ENCODE assay signal across 8 cellular contexts in the genomic region with DNA sequence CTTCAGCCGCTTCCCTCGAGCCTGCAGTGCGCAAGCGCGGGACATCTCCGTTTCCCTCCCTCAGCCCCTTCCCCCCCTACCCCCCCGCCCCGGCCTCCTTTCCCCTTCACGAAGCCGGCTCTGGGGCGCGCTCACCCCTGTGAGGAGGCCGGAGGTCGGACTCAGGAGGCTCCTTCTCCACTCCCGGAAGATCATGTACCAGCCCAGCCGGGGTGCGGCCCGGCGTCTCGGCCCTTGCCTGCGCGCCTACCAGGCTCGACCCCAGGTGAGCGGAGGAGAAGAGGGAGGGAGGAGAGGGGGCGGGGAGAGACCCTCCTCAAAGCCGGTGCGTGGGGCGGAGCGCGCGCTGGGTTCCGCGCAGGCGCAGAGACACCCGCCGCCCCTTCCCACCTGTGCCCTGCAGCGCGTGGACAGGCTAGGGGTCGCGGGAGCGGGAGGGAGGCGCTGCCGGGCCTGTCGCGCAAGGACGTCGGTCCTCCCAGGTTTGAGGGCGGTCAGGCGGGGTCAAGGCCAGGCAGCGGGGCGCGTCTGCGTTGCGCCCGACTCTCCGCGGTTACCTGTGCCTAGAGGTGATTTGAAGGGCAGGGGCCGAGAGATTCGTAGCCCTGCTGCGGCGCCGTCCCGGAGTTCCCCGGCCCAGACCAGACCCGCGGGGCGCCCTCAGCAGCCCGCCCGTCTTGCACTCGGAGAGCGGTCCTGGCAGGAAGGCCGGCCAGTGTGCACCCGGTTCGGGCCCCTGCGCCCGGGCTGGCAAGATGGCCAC. TPM values are rescaled to one million over a fixed set of nuclear protein-coding genes. Genes with fewer than 3 reads are reported as not detected.
A peak's percentile ranks its signal among the peaks of the same experiment; 100 is the strongest.
DNase-seq lines count a peak whose midpoint lies in the region; ATAC-seq and TF ChIP-seq lines count a peak whose summit lies in the region.

A gene with protein sequence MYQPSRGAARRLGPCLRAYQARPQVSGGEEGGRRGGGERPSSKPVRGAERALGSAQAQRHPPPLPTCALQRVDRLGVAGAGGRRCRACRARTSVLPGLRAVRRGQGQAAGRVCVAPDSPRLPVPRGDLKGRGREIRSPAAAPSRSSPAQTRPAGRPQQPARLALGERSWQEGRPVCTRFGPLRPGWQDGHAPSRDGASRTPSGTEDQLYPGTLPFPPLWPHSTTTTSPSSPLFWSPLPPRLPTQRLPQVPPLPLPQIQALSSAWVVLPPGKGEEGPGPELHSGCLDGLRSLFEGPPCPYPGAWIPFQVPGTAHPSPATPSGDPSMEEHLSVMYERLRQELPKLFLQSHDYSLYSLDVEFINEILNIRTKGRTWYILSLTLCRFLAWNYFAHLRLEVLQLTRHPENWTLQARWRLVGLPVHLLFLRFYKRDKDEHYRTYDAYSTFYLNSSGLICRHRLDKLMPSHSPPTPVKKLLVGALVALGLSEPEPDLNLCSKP (plus strand): TSS at position 95 of the 763 bp plus-strand sequence. CDS start 99 bp downstream, at position 194.

- H3K9me2 ChIP-seq in Karpas-422 (replicated peaks; ENCODE audit: insufficient read depth, low read length), result no peaks in the 10 kb centered on the region

- H3K27ac ChIP-seq in Karpas-422 (ENCODE audit: low read length) (peak within 1 kb of the TSS; percentile 79), fibroblast of lung (ENCODE audit: insufficient read depth, low read length) (peak within 1 kb of the TSS; percentile 72)

- H3K79me2 ChIP-seq in Karpas-422 (ENCODE audit: low read length) (peaks cover 54% of the 10 kb centered on the region), fibroblast of lung (ENCODE audit: control insufficient read depth, insufficient read depth, low read length) (peaks cover 11% of the 10 kb centered on the region)

- POLR2A ChIA-PET in naive thymus-derived CD8-positive, alpha-beta T cell (lab: Charles Lee), result interaction anchor here (0.6 to 1.8 kb wide), 9 partner anchors 13 to 184 kb away, joined by 3 to 13 read pairs (median 6); a partner anchor contains a TSS

- H3K4me2 ChIP-seq in Karpas-422 (ENCODE audit: low read depth, low read length, poor library complexity, severe bottlenecking), result peak within 1 kb of the TSS; percentile 89
- H3K4me2 ChIP-seq in fibroblast of lung (ENCODE audit: extremely low read depth, insufficient read depth, low read length), result peak within 1 kb of the TSS; percentile 83

- DNase-seq in DMS53 treated with DMSO at 0.1 percent for 48 hours (lab: John Stamatoyannopoulos, UW; ENCODE audit: unreplicated experiment) (peak; percentile 93), Karpas-422 (peak; percentile 97), RKO (ENCODE audit: low spot score) (peak; percentile 95), fibroblast of lung (ENCODE audit: low read depth in 2 of 2) (peak; percentile 82 to 92)
- DNase-seq in activated T-helper 1 cell treated with anti-CD3 and anti-CD28 coated beads, Interleukin-2, amount 50 U/mL, for 16 hours (ENCODE audit: low read depth in 1 of 2, low spot score in 1 of 2), result peak; percentile 64 to 83
- peak; percentile 47 to 96 (median 88) for DNase-seq in naive thymus-derived CD8-positive, alpha-beta T cell
- DNase-seq in stimulated activated naive CD4-positive, alpha-beta T cell treated with Interleukin-2 at 50 U/mL for 16 hours (lab: John Stamatoyannopoulos, UW), result peak; percentile 93

- H3K27me3 ChIP-seq in Karpas-422 (ENCODE audit: low read length) (no peaks in the 10 kb centered on the region), fibroblast of lung (ENCODE audit: control insufficient read depth, insufficient read depth, low read length) (no peaks in the 10 kb centered on the region)

- peaks cover 1% of the 10 kb centered on the region; the same call in 1 of the 2 replicates for H3K36me3 ChIP-seq in Karpas-422 (ENCODE audit: insufficient read depth, low read length)
- H3K36me3 ChIP-seq in fibroblast of lung (ENCODE audit: control insufficient read depth, insufficient read depth, low read length), result peaks cover 2% of the 10 kb centered on the region

- peak within 1 kb of the TSS; percentile 94 for H2AFZ ChIP-seq in Karpas-422 (ENCODE audit: low read length)
- peak within 1 kb of the TSS; percentile 85 for H2AFZ ChIP-seq in fibroblast of lung (ENCODE audit: low read length)

- peaks cover 0 to 38% (median 4%) of the 10 kb centered on the region in 3 donors for H3K36me3 Mint-ChIP-seq in naive thymus-derived CD8-positive, alpha-beta T cell

- peak within 1 kb of the TSS; percentile 71 to 96 (median 93) for H3K27ac Mint-ChIP-seq in naive thymus-derived CD8-positive, alpha-beta T cell

- no peak for TF ChIP-seq CTCF in fibroblast of lung (conservative IDR thresholded peaks at IDR 0.05 in 1 of 2, IDR thresholded peaks at IDR 0.05 in 1 of 2; ENCODE audit: low read depth in 1 of 2, low read length in 2 of 2)

- peaks cover 19% of the 10 kb centered on the region for H3K4me1 ChIP-seq in Karpas-422 (ENCODE audit: low read length)
- H3K4me1 ChIP-seq in fibroblast of lung (ENCODE audit: control insufficient read depth, extremely low read depth, insufficient read depth, low read length), result peaks cover 4% of the 10 kb centered on the region

- no peaks in the 10 kb centered on the region for H3K9me3 ChIP-seq in Karpas-422 (ENCODE audit: low read length)
- H3K9me3 ChIP-seq in fibroblast of lung (ENCODE audit: control insufficient read depth, insufficient read depth, low read depth, low read length), result no peaks in the 10 kb centered on the region

- H3K9me3 Mint-ChIP-seq in naive thymus-derived CD8-positive, alpha-beta T cell, result no peaks in the 10 kb centered on the region

- H3K9ac ChIP-seq in Karpas-422 (ENCODE audit: low read length) (peak within 1 kb of the TSS; percentile 96), fibroblast of lung (ENCODE audit: insufficient read depth, low read length) (peak within 1 kb of the TSS; percentile 80)

- H3K4me3 Mint-ChIP-seq in naive thymus-derived CD8-positive, alpha-beta T cell, result peak within 1 kb of the TSS; percentile 80 to 93 (median 87)

- peak; percentile 56 for ATAC-seq in GM21825 (IDR thresholded peaks at IDR 0.05; ENCODE audit: unreplicated experiment)
- peak; percentile 79 to 80 for ATAC-seq in naive thymus-derived CD8-positive, alpha-beta T cell

- peaks cover 8% of the 10 kb centered on the region; the same call in 1 of the 2 replicates for H4K20me1 ChIP-seq in Karpas-422 (ENCODE audit: insufficient read depth, low read depth, low read length)
- H4K20me1 ChIP-seq in fibroblast of lung (ENCODE audit: control insufficient read depth, extremely low read depth, insufficient read depth, low read length), result no peaks in the 10 kb centered on the region

- H3K4me3 ChIP-seq in Karpas-422 (ENCODE audit: low read length), result peak within 1 kb of the TSS; percentile 85
- peak within 1 kb of the TSS; percentile 82 to 97 (median 96) for H3K4me3 ChIP-seq in fibroblast of lung (replicated peaks in 1 of 4; ENCODE audit: control extremely low read depth in 1 of 4, insufficient read depth in 1 of 4, low read depth in 3 of 4, low read length in 4 of 4)

- H3K4me1 Mint-ChIP-seq in naive thymus-derived CD8-positive, alpha-beta T cell, result peaks cover 21 to 43% (median 29%) of the 10 kb centered on the region in 4 donors

- no peaks in the 10 kb centered on the region for H3K27me3 Mint-ChIP-seq in naive thymus-derived CD8-positive, alpha-beta T cell

RNA-seq across cellular contexts. Expression of the gene that starts here (rescaled TPM):
- total RNA-seq in Karpas-422 (2014; rRNA removed; shearing (Covaris generic); ENCODE audit: low replicate concordance), result 5.6 and 10.0 TPM in 2 replicates
- total RNA-seq in fibroblast of lung, result 2.5 and 4.4 TPM in 2 replicates
- 3.6 and 6.3 TPM in 2 replicates for polyA plus RNA-seq in fibroblast of lung
- 6.3 and 10.7 TPM in 2 replicates for polyA plus RNA-seq in fibroblast of lung (2012)
- 10.6 and 19.9 TPM in 2 replicates for polyA minus RNA-seq in fibroblast of lung (ENCODE audit: low replicate concordance)
- total RNA-seq in naive thymus-derived CD8-positive, alpha-beta T cell, result 10 to 100 TPM; 29.3 to 30.9 TPM
- polyA plus RNA-seq in naive thymus-derived CD8-positive, alpha-beta T cell, result 10 to 100 TPM in 2 of 3 donors, 1 to 10 TPM in 1; 5.6 to 23.2 (median 13.7) TPM

Comparison
In these comparisons a context has a peak if more than half of its experiments do, and no peak if none do; other contexts are left out.
1. Peak in every context shown above with its lines: DNase-seq, ATAC-seq, H3K4me3 ChIP-seq and H3K27ac ChIP-seq.